Comparison of ENCODE assay signal across 12 cellular contexts in genomic region chr6:43878823-43879495, GRCh38.
DNase-seq lines count a peak whose midpoint lies in the region; ATAC-seq and TF ChIP-seq lines count a peak whose summit lies in the region.
"Had no signal": no experiment of that assay in that cellular context is flagged by ENCODE, and none has a peak within 500 bp of the region (broad histone marks: within the 10 kb centered on the region; RNA-seq: fewer than 3 reads in every experiment).

No MANE protein-coding gene starts in this region.

- TF ChIP-seq CTCF in AG10803 (conservative IDR thresholded peaks at IDR 0.05; ENCODE audit: low read length) (no peak), colonic mucosa (IDR thresholded peaks at IDR 0.05) (no peak), esophagus muscularis mucosa (IDR thresholded peaks at IDR 0.05) (no peak), natural killer cell (IDR thresholded peaks at IDR 0.05) (no peak)

- DNase-seq in AG10803 (ENCODE audit: low read depth), result peak; percentile 25
- peak; percentile 47 for DNase-seq in M059J (ENCODE audit: low read depth)
- DNase-seq in colonic mucosa, result peak; percentile 34
- DNase-seq in midbrain (lab: John Stamatoyannopoulos, UW), result peak; percentile 72
- DNase-seq in effector CD8-positive, alpha-beta T cell (lab: John Stamatoyannopoulos, UW), result no peak
- DNase-seq in esophagus muscularis mucosa (ENCODE audit: extremely low spot score), result no peak
- no peak for DNase-seq in natural killer cell
- DNase-seq: activated CD4-positive, alpha-beta T cell treated with anti-CD3 and anti-CD28 coated beads for 1 hour had no signal

- H3K4me3 Mint-ChIP-seq in natural killer cell, result no peak overlapping the region
- H3K4me3 Mint-ChIP-seq: activated T-helper 17 cell treated with anti-CD3 and anti-CD28 coated beads, Interleukin-2, amount 50 U/mL, for 72 hours; B cell had no signal

- WGBS in esophagus muscularis mucosa, result 78% methylated on average over 6 of the region's 11 CpGs

- intact Hi-C loops in colonic mucosa (cut with DNase I) (no loop called here), esophagus muscularis mucosa (cut with DNase I) (no loop called here), natural killer cell (cut with micrococcal nuclease) (no loop called here)

- ATAC-seq in natural killer cell, result no peak
- no peak for ATAC-seq in GM18502 (IDR thresholded peaks at IDR 0.05; ENCODE audit: poor library complexity, unreplicated experiment)
- ATAC-seq: activated T-helper 17 cell treated with anti-CD3 and anti-CD28 coated beads, Interleukin-2, amount 50 U/mL, for 72 hours had no signal

- peaks cover 0 to 3% of the 10 kb centered on the region in 2 donors for H3K27me3 Mint-ChIP-seq in natural killer cell (ENCODE audit: low read depth in 2 of 2)
- H3K27me3 Mint-ChIP-seq: activated T-helper 17 cell treated with anti-CD3 and anti-CD28 coated beads, Interleukin-2, amount 50 U/mL, for 72 hours; B cell had no signal

- no peaks in the 10 kb centered on the region for H3K4me1 ChIP-seq in colonic mucosa
- no peaks in the 10 kb centered on the region for H3K4me1 ChIP-seq in esophagus muscularis mucosa

- TF ChIP-seq POLR2A in esophagus muscularis mucosa (IDR thresholded peaks at IDR 0.05; ENCODE audit: low read depth), result no peak

- H3K9me3 Mint-ChIP-seq in natural killer cell, result no peaks in the 10 kb centered on the region
- H3K9me3 Mint-ChIP-seq: activated T-helper 17 cell treated with anti-CD3 and anti-CD28 coated beads, Interleukin-2, amount 50 U/mL, for 72 hours had no signal

- no peaks in the 10 kb centered on the region for H3K4me1 Mint-ChIP-seq in natural killer cell
- H3K4me1 Mint-ChIP-seq: activated T-helper 17 cell treated with anti-CD3 and anti-CD28 coated beads, Interleukin-2, amount 50 U/mL, for 72 hours; B cell had no signal

- H3K9me3 ChIP-seq in colonic mucosa (no peaks in the 10 kb centered on the region), esophagus muscularis mucosa (no peaks in the 10 kb centered on the region)

- no peak for TF ChIP-seq EP300 in esophagus muscularis mucosa (IDR thresholded peaks at IDR 0.05)

- H3K27ac ChIP-seq in colonic mucosa (no peak overlapping the region), esophagus muscularis mucosa (replicated peaks in 1 of 4) (no peak overlapping the region)
- H3K27ac ChIP-seq: cardiac muscle cell had no signal

- no peak overlapping the region for H3K4me3 ChIP-seq in AG10803 (ENCODE audit: low read length)
- no peak overlapping the region for H3K4me3 ChIP-seq in colonic mucosa
- H3K4me3 ChIP-seq in esophagus muscularis mucosa, result no peak overlapping the region
- H3K4me3 ChIP-seq: cardiac muscle cell had no signal

- H3K36me3 ChIP-seq in colonic mucosa (no peaks in the 10 kb centered on the region), esophagus muscularis mucosa (no peaks in the 10 kb centered on the region)
- H3K36me3 ChIP-seq: cardiac muscle cell had no signal

- no peaks in the 10 kb centered on the region for H3K36me3 Mint-ChIP-seq in natural killer cell

- no peak overlapping the region for H3K27ac Mint-ChIP-seq in natural killer cell
- H3K27ac Mint-ChIP-seq: activated T-helper 17 cell treated with anti-CD3 and anti-CD28 coated beads, Interleukin-2, amount 50 U/mL, for 72 hours; B cell had no signal

- H3K27me3 ChIP-seq in colonic mucosa, result no peaks in the 10 kb centered on the region
- H3K27me3 ChIP-seq in esophagus muscularis mucosa, result no peaks in the 10 kb centered on the region
- H3K27me3 ChIP-seq: cardiac muscle cell had no signal

- no peak overlapping the region for H3K9ac ChIP-seq in colonic mucosa (ENCODE audit: low read depth in 2 of 2, low read length in 2 of 2)

Comparison
In these comparisons a context has a peak if more than half of its experiments do, and no peak if none do; other contexts are left out.
1. DNase-seq: peak in AG10803 (single experiment), M059J (single experiment), colonic mucosa (single experiment) and midbrain (single experiment); none in effector CD8-positive, alpha-beta T cell (single experiment), esophagus muscularis mucosa (single experiment) and natural killer cell (single experiment).